In the genomic region with DNA sequence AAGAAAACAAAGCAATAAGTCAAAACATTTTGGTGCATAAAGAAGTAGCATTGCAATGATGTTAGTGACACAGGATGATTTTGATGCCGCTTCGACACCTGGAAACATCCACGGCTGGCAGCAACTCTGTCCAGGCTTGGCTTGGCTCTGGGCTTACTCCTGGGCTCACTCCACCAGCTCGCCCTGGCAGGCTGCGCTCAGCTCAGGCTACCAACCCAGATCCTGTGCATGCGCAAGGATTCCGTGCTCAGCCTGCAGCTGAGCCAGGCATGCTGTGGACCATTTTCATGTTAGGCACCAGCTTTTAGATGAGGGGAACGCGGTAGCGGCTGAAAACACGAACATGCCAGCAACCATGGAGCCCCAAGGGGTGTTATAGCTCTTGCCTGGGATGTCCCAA, we compare ENCODE assay signal across 1 cellular context.
TF ChIP-seq lines count a peak whose summit lies in the region.

No MANE protein-coding gene starts in this region.

TF ChIP-seq in H1, 55 proteins besides CTCF, POLR2A, EP300 and RAD21 (continued from another document):
- TF ChIP-seq YY1 (IDR thresholded peaks at IDR 0.05; ENCODE audit: low read depth, low read length) (no peak), SIN3A (conservative IDR thresholded peaks at IDR 0.05 in 1 of 2, IDR thresholded peaks at IDR 0.05 in 1 of 2; ENCODE audit: low read depth in 1 of 2, low read length in 2 of 2) (no peak), BRCA1 (IDR thresholded peaks at IDR 0.05; ENCODE audit: low read depth, low read length) (no peak), POLR2AphosphoS5 (IDR thresholded peaks at IDR 0.05; ENCODE audit: low read depth, low read length) (no peak), KDM1A (IDR thresholded peaks at IDR 0.05; ENCODE audit: borderline replicate concordance, low read length) (no peak), RBBP5 (IDR thresholded peaks at IDR 0.05; ENCODE audit: borderline replicate concordance, low read depth, low read length) (no peak), EGR1 (IDR thresholded peaks at IDR 0.05; ENCODE audit: borderline replicate concordance, low read depth, low read length) (no peak)
- TF ChIP-seq, protein P1, sequence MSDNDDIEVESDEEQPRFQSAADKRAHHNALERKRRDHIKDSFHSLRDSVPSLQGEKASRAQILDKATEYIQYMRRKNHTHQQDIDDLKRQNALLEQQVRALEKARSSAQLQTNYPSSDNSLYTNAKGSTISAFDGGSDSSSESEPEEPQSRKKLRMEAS (IDR thresholded peaks at IDR 0.05): no peak
